ENCODE assay signal across 1 cellular context in the genomic region with DNA sequence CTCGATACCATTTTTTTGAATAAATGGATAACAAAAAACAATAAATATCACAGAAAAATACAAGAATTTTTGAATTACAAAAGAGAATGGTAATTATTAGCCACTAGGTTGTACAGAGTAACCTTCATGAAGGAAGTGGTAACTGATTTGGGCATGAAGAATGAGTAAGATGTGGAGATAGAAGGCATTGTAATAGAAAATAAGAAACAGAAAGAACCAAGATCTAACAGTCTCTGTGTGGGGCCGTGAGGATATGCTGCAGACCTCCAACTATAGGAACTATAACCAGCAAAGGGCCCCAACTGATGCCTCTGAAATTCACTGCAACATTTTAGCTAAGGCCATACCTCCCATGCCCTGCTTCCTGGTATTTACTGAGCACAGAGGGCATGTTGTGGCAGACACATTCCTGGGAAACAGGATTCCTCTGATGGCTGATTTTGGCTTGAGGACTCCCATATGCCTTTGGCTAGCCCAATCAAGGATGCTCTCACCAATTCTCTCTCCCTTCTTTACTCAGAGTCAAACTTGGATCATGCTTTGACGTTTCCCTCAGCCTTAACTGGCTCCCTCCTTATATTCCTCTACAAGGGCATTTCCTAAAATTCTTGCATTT.
TF ChIP-seq lines count a peak whose summit lies in the region.

No MANE protein-coding gene starts in this region.

TF ChIP-seq in WTC11, 78 proteins besides CTCF, POLR2A, EP300 and RAD21 (continued from another document):
- TF ChIP-seq SP1 (CRISPR knock-in tag; conservative IDR thresholded peaks at IDR 0.05): no peak
- no peak for TF ChIP-seq GABPB1 (CRISPR knock-in tag; IDR thresholded peaks at IDR 0.05)
- TF ChIP-seq AFF4 (CRISPR knock-in tag; IDR thresholded peaks at IDR 0.05; ENCODE audit: borderline replicate concordance): no peak
- no peak for TF ChIP-seq RELA (CRISPR knock-in tag; IDR thresholded peaks at IDR 0.05; ENCODE audit: borderline replicate concordance)
- no peak for TF ChIP-seq NR2C2 (CRISPR knock-in tag; IDR thresholded peaks at IDR 0.05)
- no peak for TF ChIP-seq IRF2 (CRISPR knock-in tag; IDR thresholded peaks at IDR 0.05; ENCODE audit: borderline replicate concordance, low read depth)
